8 cellular contexts compared by ENCODE assay signal in the genomic region with DNA sequence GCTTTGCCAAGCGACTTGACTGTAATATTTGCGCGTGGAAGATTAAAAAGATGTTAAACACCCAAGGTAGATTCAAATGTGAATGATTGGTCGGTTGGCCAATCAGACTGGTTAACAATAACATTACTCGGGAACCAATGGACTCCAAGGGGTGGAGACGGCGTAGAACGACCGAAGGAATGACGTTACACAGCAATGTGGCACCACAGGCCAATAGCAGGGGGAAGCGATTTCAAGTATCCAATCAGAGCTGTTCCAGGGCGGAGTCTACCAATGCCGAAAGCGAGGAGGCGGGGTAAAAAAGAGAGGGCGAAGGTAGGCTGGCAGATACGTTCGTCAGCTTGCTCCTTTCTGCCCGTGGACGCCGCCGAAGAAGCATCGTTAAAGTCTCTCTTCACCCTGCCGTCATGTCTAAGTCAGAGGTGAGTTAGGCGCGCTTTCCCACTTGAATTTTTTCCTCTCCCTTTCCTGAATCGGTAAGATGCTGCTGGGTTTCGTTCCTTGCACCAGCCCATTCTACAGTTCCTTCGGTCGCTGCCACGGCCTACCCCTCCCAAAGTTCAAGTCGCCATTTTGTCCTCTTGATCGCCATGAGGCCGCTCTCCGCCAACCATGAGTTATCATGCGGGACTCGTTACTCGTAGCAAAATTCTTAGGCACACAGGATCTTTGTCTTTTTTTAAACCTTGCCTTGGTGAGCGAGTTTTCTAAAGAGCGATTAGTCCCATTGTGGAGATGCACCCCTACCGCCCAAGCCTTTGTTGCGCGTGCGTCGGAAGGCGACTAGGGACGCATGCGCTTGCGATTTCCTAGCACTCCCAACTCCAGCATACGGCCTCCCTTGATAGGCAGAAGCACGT. TPM values are rescaled to one million over a fixed set of nuclear protein-coding genes. Genes with fewer than 3 reads are reported as not detected.
A peak's percentile ranks its signal among the peaks of the same experiment; 100 is the strongest.
DNase-seq lines count a peak whose midpoint lies in the region; ATAC-seq and TF ChIP-seq lines count a peak whose summit lies in the region.

A gene (plus strand): TSS at position 326 of the 860 bp plus-strand sequence. CDS start 82 bp downstream, at position 408.

- peak within 1 kb of the TSS; percentile 99 for H3K9ac ChIP-seq in muscle layer of colon (ENCODE audit: low read length)

- TF ChIP-seq EP300 in esophagus muscularis mucosa (IDR thresholded peaks at IDR 0.05), result no peak

- in situ Hi-C loops in Panc1 (cut with HindIII; ENCODE audit: low pct_unique_long_range_greater_than_20kb, low sequenced_read_pairs), result no loop called here

- H3K36me3 Mint-ChIP-seq in activated T-cell treated with anti-CD3 and anti-CD28 coated beads, Interleukin-2, amount 50 U/mL, for 4 hours (ENCODE audit: insufficient read depth), result no peaks in the 10 kb centered on the region

- H3K27me3 ChIP-seq in Panc1 (ENCODE audit: control insufficient read depth, insufficient read depth, low read length) (no peaks in the 10 kb centered on the region), esophagus muscularis mucosa (no peaks in the 10 kb centered on the region), muscle layer of colon (ENCODE audit: control insufficient read depth in 1 of 2, insufficient read depth in 2 of 2, low read length in 2 of 2) (no peaks in the 10 kb centered on the region)

- H3K36me3 ChIP-seq in Panc1 (ENCODE audit: control insufficient read depth, insufficient read depth, low read length) (peaks cover 50% of the 10 kb centered on the region), esophagus muscularis mucosa (peaks cover 21 to 45% (median 34%) of the 10 kb centered on the region in 4 donors), muscle layer of colon (ENCODE audit: insufficient read depth, low read length) (peaks cover 40% of the 10 kb centered on the region)

- BruUV-seq in Panc1 (replicated peaks; lab: Mats Ljungman, UMichigan), result no TSS peak

- peaks cover 49% of the 10 kb centered on the region for H3K4me1 Mint-ChIP-seq in activated T-cell treated with anti-CD3 and anti-CD28 coated beads, Interleukin-2, amount 50 U/mL, for 4 hours (ENCODE audit: low read depth)

- H3K4me3 Mint-ChIP-seq in activated T-cell treated with anti-CD3 and anti-CD28 coated beads, Interleukin-2, amount 50 U/mL, for 4 hours, result no peak within 1 kb of the TSS

- TF ChIP-seq CTCF in Panc1 (IDR thresholded peaks at IDR 0.05) (no peak), esophagus muscularis mucosa (IDR thresholded peaks at IDR 0.05) (peak in 1 of 3 experiments; percentile 12)

- WGBS in esophagus muscularis mucosa, result under 1% methylated on average over 50 of the region's 51 CpGs

- CTCF ChIA-PET in Panc1 (lab: Charles Lee), result interaction anchor here (2.8 kb wide), 1 partner anchor 44 kb away, joined by 19 read pairs; a partner anchor contains a TSS

- peak within 1 kb of the TSS; percentile 100 for H3K27ac ChIP-seq in Panc1 (ENCODE audit: low read length)
- H3K27ac ChIP-seq in esophagus muscularis mucosa (replicated peaks in 1 of 4), result peak within 1 kb of the TSS; percentile 84 to 93 (median 92)
- peak within 1 kb of the TSS; percentile 87 for H3K27ac ChIP-seq in muscle layer of colon (ENCODE audit: low read depth, low read length)

- H3K4me3 ChIP-seq in Panc1 (ENCODE audit: low read depth in 2 of 2, low read length in 2 of 2) (peak within 1 kb of the TSS; percentile 93 to 99), esophagus muscularis mucosa (peak within 1 kb of the TSS; percentile 70 to 79 (median 74)), muscle layer of colon (ENCODE audit: low read depth in 1 of 2, low read length in 2 of 2) (peak within 1 kb of the TSS; percentile 61 to 99)

- no peaks in the 10 kb centered on the region for H3K27me3 Mint-ChIP-seq in activated T-cell treated with anti-CD3 and anti-CD28 coated beads, Interleukin-2, amount 50 U/mL, for 4 hours (ENCODE audit: low read depth)

- intact Hi-C loops in Panc1 (cut with micrococcal nuclease; ENCODE audit: unreplicated experiment) (no loop called here), esophagus muscularis mucosa (cut with DNase I) (no loop called here)

- TF ChIP-seq POLR2A in esophagus muscularis mucosa (IDR thresholded peaks at IDR 0.05; ENCODE audit: low read depth), result peak; percentile 96

- ATAC-seq in GM21723 (IDR thresholded peaks at IDR 0.05; ENCODE audit: unreplicated experiment), result peak; percentile 88
- ATAC-seq in Panc1, result peak; percentile 92
- ATAC-seq in activated T-cell treated with anti-CD3 and anti-CD28 coated beads, Interleukin-2, amount 50 U/mL, for 4 hours, result peak; percentile 82 to 84

- no peaks in the 10 kb centered on the region for H3K9me3 ChIP-seq in Panc1 (ENCODE audit: control insufficient read depth, insufficient read depth, low read depth, low read length)
- H3K9me3 ChIP-seq in esophagus muscularis mucosa, result no peaks in the 10 kb centered on the region
- H3K9me3 ChIP-seq in muscle layer of colon (ENCODE audit: low read length), result no peaks in the 10 kb centered on the region

- H3K9me3 Mint-ChIP-seq in activated T-cell treated with anti-CD3 and anti-CD28 coated beads, Interleukin-2, amount 50 U/mL, for 4 hours, result no peaks in the 10 kb centered on the region

- POLR2A ChIA-PET in Panc1 (lab: Charles Lee), result interaction anchor here (0.6 to 1.9 kb wide), 10 partner anchors 11 to 490 kb away, joined by 3 to 10 read pairs (median 4); a partner anchor contains a TSS

- DNase-seq in DMS53 treated with DMSO at 0.1 percent for 48 hours (lab: John Stamatoyannopoulos, UW; ENCODE audit: unreplicated experiment), result peak; percentile 99
- peak; percentile 96 for DNase-seq in KG1 (lab: John Stamatoyannopoulos, UW)
- peak; percentile 100 for DNase-seq in Panc1 (ENCODE audit: low read depth, low spot score)
- peak; percentile 89 for DNase-seq in activated T-cell treated with anti-CD3 and anti-CD28 coated beads, Interleukin-2, amount 50 U/mL, for 4 hours
- DNase-seq in esophagus muscularis mucosa (ENCODE audit: extremely low spot score), result peak; percentile 99
- peak; percentile 86 for DNase-seq in stimulated activated CD8-positive, alpha-beta memory T cell treated with anti-CD3 and anti-CD28 coated beads, Interleukin-7, amount 100 ng/mL, for 24 hours (ENCODE audit: low read depth)

- H3K4me1 ChIP-seq in Panc1 (ENCODE audit: control insufficient read depth, insufficient read depth, low read length) (peaks cover 35% of the 10 kb centered on the region), esophagus muscularis mucosa (peaks cover 57 to 71% (median 71%) of the 10 kb centered on the region in 4 donors), muscle layer of colon (ENCODE audit: insufficient read depth, low read length) (peaks cover 58% of the 10 kb centered on the region)

RNA-seq across cellular contexts. Expression of the gene that starts here (rescaled TPM):
- 689 TPM for total RNA-seq in Panc1 (2021; ENCODE audit: unreplicated experiment)
- polyA plus RNA-seq in Panc1 (2012; ENCODE audit: insufficient read length), result 452 TPM
- 1,000 to 10,000 TPM; 2,725 to 2,849 (median 2,779) TPM for total RNA-seq in activated T-cell treated with anti-CD3 and anti-CD28 coated beads, Interleukin-2, amount 50 U/mL, for 4 hours
- 100 to 1,000 TPM; 216 to 368 (median 270) TPM for total RNA-seq in esophagus muscularis mucosa

Comparison
In these comparisons a context has a peak if more than half of its experiments do, and no peak if none do; other contexts are left out.
1. Peak in every context shown above with its lines: DNase-seq, ATAC-seq, H3K4me3 ChIP-seq and H3K27ac ChIP-seq.